ENCODE assay signal across 20 cellular contexts in the genomic region with DNA sequence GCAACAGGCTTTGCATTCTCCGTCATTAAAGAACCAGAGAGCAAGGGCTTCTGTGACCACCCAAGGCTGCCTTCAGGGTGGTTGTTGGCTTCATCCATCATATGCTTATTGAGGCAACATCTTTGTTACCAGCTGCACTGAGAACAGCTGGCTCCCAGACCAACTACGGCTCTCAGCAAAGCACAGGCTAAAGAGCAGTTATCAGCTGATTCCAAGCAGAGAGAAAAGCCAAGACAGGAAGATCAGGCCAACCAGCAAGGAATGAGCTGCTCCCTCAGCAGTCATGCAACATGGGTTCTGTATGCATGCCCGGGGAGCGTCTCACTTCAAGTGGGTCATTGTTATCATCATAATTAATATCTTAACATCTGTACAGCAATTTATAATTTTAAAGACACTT.
"Had no signal": no experiment of that assay in that cellular context is flagged by ENCODE, and none has a peak within 500 bp of the region (broad histone marks: within the 10 kb centered on the region; RNA-seq: fewer than 3 reads in every experiment).

No MANE protein-coding gene starts in this region.

- H3K27ac ChIP-seq: SJSA1, SK-N-MC had no signal

- H3K9me3 ChIP-seq: MG63, SJSA1 had no signal

- DNase-seq: KBM-7, MG63, NCI-H1092, NCI-H1105 treated with DMSO at 0.1 percent for 48 hours, NCI-H1436, NCI-H187, NCI-H2029, NCI-H2081 treated with DMSO at 0.1 percent for 48 hours, NCI-H2171, NCI-H226, NCI-H446, NCI-H510A, NCI-H524 treated with DMSO at 0.1 percent for 48 hours, NCI-H69, NCI-H774, Right ventricle myocardium superior, RPMI8226, SIG-M5 had no signal

- H3K4me1 ChIP-seq: SJSA1 had no signal

- H3K27me3 ChIP-seq: MG63, SJSA1 had no signal

- H3K36me3 ChIP-seq: MG63, SJSA1 had no signal

- H3K4me3 ChIP-seq: MG63, SJSA1, SK-N-MC had no signal
